16 cellular contexts compared by ENCODE assay signal in the genomic region with DNA sequence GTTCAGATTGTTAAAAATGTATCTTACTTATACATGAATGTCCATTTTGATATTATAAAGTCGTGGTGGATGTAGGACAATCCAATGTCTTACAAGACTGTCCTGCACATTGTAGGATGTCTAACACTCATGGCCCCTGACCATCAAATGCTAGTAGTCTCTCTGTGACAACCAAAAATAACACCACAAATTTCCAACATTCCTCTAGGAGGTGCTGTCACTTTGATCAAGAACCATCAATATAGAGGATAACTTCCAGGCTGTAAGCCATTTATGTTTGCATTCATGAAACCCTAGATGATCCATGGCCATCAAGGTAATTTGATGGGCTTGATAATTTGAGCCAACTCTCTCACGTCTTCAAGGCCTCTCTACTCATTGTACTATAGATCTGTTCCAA. TPM values are rescaled to one million over a fixed set of nuclear protein-coding genes. Genes with fewer than 3 reads are reported as not detected.
DNase-seq lines count a peak whose midpoint lies in the region; ATAC-seq, FAIRE-seq and TF ChIP-seq lines count a peak whose summit lies in the region.
"Had no signal": no experiment of that assay in that cellular context is flagged by ENCODE, and none has a peak within 500 bp of the region (broad histone marks: within the 10 kb centered on the region; RNA-seq: fewer than 3 reads in every experiment).

No MANE protein-coding gene starts in this region.

- CTCF ChIA-PET in HepG2 (lab: Yijun Ruan, JAX; ENCODE audit: low intra/inter-chr PET ratio, low total read pairs): no interaction called here
- CTCF ChIA-PET in H1 (lab: Charles Lee; ENCODE audit: partially characterized antibody): interaction anchor here (0.8 to 3.2 kb wide), 9 partner anchors 10 to 125 kb away, joined by 3 to 13 read pairs (median 3); no protein-coding TSS in a partner anchor
- CTCF ChIA-PET in activated CD4-positive, alpha-beta memory T cell treated with anti-CD3 and anti-CD28 coated beads, Interleukin-2, amount 10 ng/mL, durations not matched to agents 7 days and 5 days (lab: Charles Lee): interaction anchor here (1.0 to 2.6 kb wide), 2 partner anchors 24 to 125 kb away, joined by 4 to 8 read pairs; no protein-coding TSS in a partner anchor

- H2AK5ac ChIP-seq in H1 (ENCODE audit: low read depth, low read length): no peak overlapping the region

- no peaks in the 10 kb centered on the region for H4K20me1 ChIP-seq in HepG2 (ENCODE audit: insufficient read depth, low read length)
- H4K20me1 ChIP-seq in H1 (replicated peaks in 1 of 2; ENCODE audit: control insufficient read depth in 1 of 2, insufficient read depth in 2 of 2, low read length in 2 of 2): no peaks in the 10 kb centered on the region

- H3K18ac ChIP-seq in H1 (ENCODE audit: extremely low read depth, low read length): no peak overlapping the region

- H2BK5ac ChIP-seq in H1 (ENCODE audit: low read depth, low read length): no peak overlapping the region

- no peak overlapping the region for H2BK20ac ChIP-seq in H1 (ENCODE audit: low read length)

- H3K4me3 ChIP-seq in HepG2 (replicated peaks in 1 of 3; ENCODE audit: insufficient read depth in 1 of 3, low read depth in 2 of 3, low read length in 3 of 3): no peak overlapping the region
- no peak overlapping the region for H3K4me3 ChIP-seq in right lobe of liver
- H3K4me3 ChIP-seq in H1 (ENCODE audit: extremely low read depth in 1 of 4, insufficient read depth in 2 of 4, low read depth in 3 of 4, low read length in 4 of 4): no peak overlapping the region
- H3K4me3 ChIP-seq: PC-9, SK-N-MC had no signal

- H3K9me3 ChIP-seq in HepG2 (ENCODE audit: low read length) (no peaks in the 10 kb centered on the region), right lobe of liver (no peaks in the 10 kb centered on the region), H1 (ENCODE audit: insufficient read depth in 2 of 2, low read depth in 1 of 2, low read length in 1 of 2) (no peaks in the 10 kb centered on the region)

- no peak overlapping the region for H2BK120ac ChIP-seq in H1 (replicated peaks; ENCODE audit: low read depth, low read length)

- TF ChIP-seq RAD21 in HepG2 (CRISPR knock-in tag; IDR thresholded peaks at IDR 0.05) (no peak), H1 (IDR thresholded peaks at IDR 0.05 in 1 of 2, conservative IDR thresholded peaks at IDR 0.05 in 1 of 2; ENCODE audit: low read depth in 2 of 2, low read length in 2 of 2) (peak; percentile 20 to 43; a peak in 3 of 4 replicates)

- H3K36me3 ChIP-seq in HepG2 (replicated peaks in 1 of 2; ENCODE audit: control insufficient read depth in 1 of 2, insufficient read depth in 2 of 2, low read length in 2 of 2) (no peaks in the 10 kb centered on the region), right lobe of liver (no peaks in the 10 kb centered on the region), H1 (ENCODE audit: control insufficient read depth in 2 of 4, insufficient read depth in 4 of 4, low read length in 3 of 4) (no peaks in the 10 kb centered on the region)

- no peak overlapping the region for H3K4ac ChIP-seq in H1 (replicated peaks; ENCODE audit: insufficient read length, low read depth, low read length)

- H3K79me2 ChIP-seq in HepG2 (ENCODE audit: insufficient read depth, low read length) (no peaks in the 10 kb centered on the region), H1 (ENCODE audit: control insufficient read depth in 1 of 2, insufficient read depth in 2 of 2, low read length in 2 of 2) (no peaks in the 10 kb centered on the region)

- BruUV-seq in HepG2 (replicated peaks; lab: Mats Ljungman, UMichigan): no TSS peak

- no peak overlapping the region for H3K4me2 ChIP-seq in HepG2 (ENCODE audit: low read depth, low read length)
- no peak overlapping the region for H3K4me2 ChIP-seq in H1 (ENCODE audit: insufficient read depth in 1 of 2, low read depth in 2 of 2, low read length in 2 of 2)
- H3K4me2 ChIP-seq: PC-9 had no signal

- H4K8ac ChIP-seq in H1 (ENCODE audit: extremely low read depth, insufficient read depth, low read length): no peak overlapping the region

- H3K4me1 Mint-ChIP-seq in HFFc6 (ENCODE audit: low read depth): peaks cover 30% of the 10 kb centered on the region
- peaks cover 4% of the 10 kb centered on the region for H3K4me1 Mint-ChIP-seq in activated CD4-positive, alpha-beta memory T cell treated with anti-CD3 and anti-CD28 coated beads, Interleukin-2, amount 10 ng/mL, durations not matched to agents 7 days and 5 days
- no peaks in the 10 kb centered on the region for H3K4me1 Mint-ChIP-seq in immature natural killer cell
- H3K4me1 Mint-ChIP-seq: CD8-positive, alpha-beta memory T cell had no signal

- POLR2A ChIA-PET in HepG2 (lab: Yijun Ruan, JAX): no interaction called here
- POLR2A ChIA-PET in H1 (lab: Charles Lee; ENCODE audit: partially characterized antibody): no interaction called here
- POLR2A ChIA-PET in activated CD4-positive, alpha-beta memory T cell treated with anti-CD3 and anti-CD28 coated beads, Interleukin-2, amount 10 ng/mL, durations not matched to agents 7 days and 5 days (lab: Charles Lee): no interaction called here

- no peak overlapping the region for H3K27ac ChIP-seq in HepG2 (ENCODE audit: extremely low read length, insufficient read depth, low read length)
- H3K27ac ChIP-seq in right lobe of liver: no peak overlapping the region
- no peak overlapping the region for H3K27ac ChIP-seq in H1 (ENCODE audit: low read depth, low read length)
- H3K27ac ChIP-seq: PC-9, SK-N-MC had no signal

- no peak for TF ChIP-seq EP300 in HepG2 (IDR thresholded peaks at IDR 0.05; ENCODE audit: low read depth in 2 of 2, low read length in 2 of 2)
- no peak for TF ChIP-seq EP300 in HepG2 (CRISPR knock-in tag; IDR thresholded peaks at IDR 0.05; ENCODE audit: borderline replicate concordance)
- no peak for TF ChIP-seq EP300 in H1 (IDR thresholded peaks at IDR 0.05; ENCODE audit: borderline replicate concordance in 1 of 2, low read depth in 2 of 2, low read length in 2 of 2)

- H3K9me3 Mint-ChIP-seq in HFFc6 (no peaks in the 10 kb centered on the region), immature natural killer cell (no peaks in the 10 kb centered on the region)
- H3K9me3 Mint-ChIP-seq in activated CD4-positive, alpha-beta memory T cell treated with anti-CD3 and anti-CD28 coated beads, Interleukin-2, amount 10 ng/mL, durations not matched to agents 7 days and 5 days: peaks cover 3% of the 10 kb centered on the region
- H3K9me3 Mint-ChIP-seq: CD8-positive, alpha-beta memory T cell had no signal

- no peak overlapping the region for H3K14ac ChIP-seq in H1 (ENCODE audit: insufficient read length)

- H2AFZ ChIP-seq in HepG2 (ENCODE audit: low read length): no peak overlapping the region
- no peak overlapping the region for H2AFZ ChIP-seq in H1 (ENCODE audit: low read length)
- H2AFZ ChIP-seq: PC-9 had no signal

- TF ChIP-seq POLR2A in HepG2 (IDR thresholded peaks at IDR 0.05; ENCODE audit: insufficient read depth in 1 of 2, low read depth in 2 of 2, low read length in 2 of 2) (no peak), right lobe of liver (IDR thresholded peaks at IDR 0.05) (no peak), H1 (IDR thresholded peaks at IDR 0.05; ENCODE audit: control extremely low read depth in 1 of 2, low read depth in 2 of 2, low read length in 2 of 2) (no peak)

- ATAC-seq in HepG2 (no peak; the same call in 2 of the 3 replicates), right lobe of liver (no peak)

- H2BK12ac ChIP-seq in H1 (ENCODE audit: low read depth, low read length): no peak overlapping the region

- H3K56ac ChIP-seq in H1 (replicated peaks; ENCODE audit: insufficient read length, low read depth, low read length): no peak overlapping the region

- H3K36me3 Mint-ChIP-seq in HFFc6 (ENCODE audit: low read depth): no peaks in the 10 kb centered on the region
- H3K36me3 Mint-ChIP-seq in activated CD4-positive, alpha-beta memory T cell treated with anti-CD3 and anti-CD28 coated beads, Interleukin-2, amount 10 ng/mL, durations not matched to agents 7 days and 5 days (ENCODE audit: low read depth): no peaks in the 10 kb centered on the region
- no peaks in the 10 kb centered on the region for H3K36me3 Mint-ChIP-seq in immature natural killer cell
- H3K36me3 Mint-ChIP-seq: CD8-positive, alpha-beta memory T cell had no signal

- H3K23ac ChIP-seq in H1 (ENCODE audit: insufficient read length): no peak overlapping the region

- FAIRE-seq in HepG2 (lab: Jason Lieb, UNC) (no peak), H1 (lab: Jason Lieb, UNC) (no peak)
- FAIRE-seq: GM18507 had no signal

- H3K4me1 ChIP-seq in HepG2 (ENCODE audit: insufficient read depth, low read length) (no peaks in the 10 kb centered on the region), right lobe of liver (no peaks in the 10 kb centered on the region), H1 (replicated peaks in 1 of 4; ENCODE audit: control insufficient read depth in 3 of 4, insufficient read depth in 4 of 4, low read length in 3 of 4) (no peaks in the 10 kb centered on the region)

- no peaks in the 10 kb centered on the region for H3K23me2 ChIP-seq in H1 (ENCODE audit: low read depth, low read length)

- H3K27ac Mint-ChIP-seq in HFFc6 (no peak overlapping the region), immature natural killer cell (no peak overlapping the region)
- H3K27ac Mint-ChIP-seq in activated CD4-positive, alpha-beta memory T cell treated with anti-CD3 and anti-CD28 coated beads, Interleukin-2, amount 10 ng/mL, durations not matched to agents 7 days and 5 days: no peak overlapping the region
- H3K27ac Mint-ChIP-seq: CD8-positive, alpha-beta memory T cell had no signal

- no peaks in the 10 kb centered on the region for H3K27me3 Mint-ChIP-seq in HFFc6 (ENCODE audit: insufficient read depth)
- H3K27me3 Mint-ChIP-seq in activated CD4-positive, alpha-beta memory T cell treated with anti-CD3 and anti-CD28 coated beads, Interleukin-2, amount 10 ng/mL, durations not matched to agents 7 days and 5 days: no peaks in the 10 kb centered on the region
- H3K27me3 Mint-ChIP-seq in immature natural killer cell (ENCODE audit: low read depth in 3 of 3): no peaks in the 10 kb centered on the region
- H3K27me3 Mint-ChIP-seq: CD8-positive, alpha-beta memory T cell had no signal

- DNase-seq in HepG2 (ENCODE audit: low spot score) (no peak), right lobe of liver (no peak), HFFc6 (no peak), H1 (ENCODE audit: low read depth in 1 of 2, low spot score in 2 of 2) (no peak), immature natural killer cell (no peak)
- no peak for DNase-seq in activated CD4-positive, alpha-beta memory T cell treated with anti-CD3 and anti-CD28 coated beads, Interleukin-2, amount 10 ng/mL, durations not matched to agents 7 days and 5 days
- DNase-seq in stimulated activated CD4-positive, alpha-beta T cell treated with anti-CD3 and anti-CD28 coated beads, Interleukin-12 subunit alpha, Interleukin-12 subunit beta, amount 100 ng/mL, for 4 hours: no peak
- DNase-seq: CD8-positive, alpha-beta memory T cell; HCEC 1CT; NCI-H1105 treated with DMSO at 0.1 percent for 48 hours; NCI-H187 treated with DMSO at 0.1 percent for 48 hours; NCI-H510A treated with DMSO at 0.1 percent for 48 hours; NK-92 treated with Interleukin-12 subunit alpha and Interleukin-12 subunit beta, amount 100 ng/mL, for 24 hours; PC-9 had no signal

- intact Hi-C loops in HepG2 (cut with micrococcal nuclease; ENCODE audit: unreplicated experiment) (no loop called here), right lobe of liver (cut with DNase I) (no loop called here)

- no peak; the same call in 1 of the 2 replicates for TF ChIP-seq CTCF in HepG2 (CRISPR knock-in tag; IDR thresholded peaks at IDR 0.05)
- no peak for TF ChIP-seq CTCF in right lobe of liver (IDR thresholded peaks at IDR 0.05)
- peak; percentile 35; the same call in 1 of the 2 replicates for TF ChIP-seq CTCF in HFFc6 (IDR thresholded peaks at IDR 0.05)
- peak in 1 of 3 experiments; percentile 26; a peak in 2 of 4 replicates for TF ChIP-seq CTCF in H1 (IDR thresholded peaks at IDR 0.05; ENCODE audit: control extremely low read depth in 1 of 3, insufficient read depth in 1 of 3, low read depth in 1 of 3, low read length in 3 of 3)

- 23% methylated on average over 2 of the region's 2 CpGs for WGBS in HepG2 (ENCODE audit: low lambda C conversion rate)
- 82% methylated on average over 2 of the region's 2 CpGs for WGBS in right lobe of liver (ENCODE audit: insufficient coverage, low coverage, low lambda C conversion rate, missing lambda C conversion rate)
- WGBS in H1 (ENCODE audit: extremely low coverage in 1 of 2, insufficient coverage in 1 of 2, insufficient read length in 1 of 2, insufficient replicate concordance in 2 of 2, low coverage in 1 of 2, low lambda C conversion rate in 2 of 2, missing lambda C conversion rate in 1 of 2), 2 experiments: 78% methylated on average over 2 of the region's 2 CpGs; no CpG with 5 or more reads in 1 of the 2 experiments

- in situ Hi-C loops in HepG2 (cut with HindIII; ENCODE audit: extremely low pct_ligation_motif_present, low pct_unique_long_range_greater_than_20kb): no loop called here

- no peak overlapping the region for H4K91ac ChIP-seq in H1 (replicated peaks; ENCODE audit: insufficient read length, low read length)

- H3K27me3 ChIP-seq in HepG2 (ENCODE audit: control insufficient read depth in 1 of 2, insufficient read depth in 2 of 2, low read length in 2 of 2): peaks cover 2 to 3% of the 10 kb centered on the region in 2 experiments; a peak in 2 of 5 replicates
- H3K27me3 ChIP-seq in right lobe of liver: no peaks in the 10 kb centered on the region
- H3K27me3 ChIP-seq in H1 (replicated peaks in 1 of 4; ENCODE audit: control insufficient read depth in 3 of 4, extremely low read depth in 1 of 4, insufficient read depth in 3 of 4, low read length in 3 of 4): no peaks in the 10 kb centered on the region

- H3K79me1 ChIP-seq in H1 (ENCODE audit: low read depth, low read length): no peaks in the 10 kb centered on the region

- H3K4me3 Mint-ChIP-seq in HFFc6 (no peak overlapping the region), immature natural killer cell (no peak overlapping the region)
- no peak overlapping the region for H3K4me3 Mint-ChIP-seq in activated CD4-positive, alpha-beta memory T cell treated with anti-CD3 and anti-CD28 coated beads, Interleukin-2, amount 10 ng/mL, durations not matched to agents 7 days and 5 days
- H3K4me3 Mint-ChIP-seq: CD8-positive, alpha-beta memory T cell had no signal

- H3K9ac ChIP-seq in HepG2 (ENCODE audit: insufficient read depth, low read depth, low read length): no peak overlapping the region
- H3K9ac ChIP-seq in H1 (replicated peaks in 1 of 4; ENCODE audit: extremely low read depth in 1 of 4, low read depth in 3 of 4, low read length in 3 of 4): no peak overlapping the region

- H4K5ac ChIP-seq in H1 (ENCODE audit: insufficient read length, low read depth, low read length): no peak overlapping the region

- no peak overlapping the region for H2BK15ac ChIP-seq in H1 (ENCODE audit: low read length)

RNA-seq across cellular contexts. Expression of a gene that starts 20.5 kb away (rescaled TPM):
- 89.0 and 139 TPM in 2 replicates for total RNA-seq in HepG2 (2016; rRNA removed; fragmentation: Illumina TruSeq; extraction: Trizol)
- total RNA-seq in HepG2 (2016; cell fraction: cytosol; rRNA removed; fragmentation: Illumina TruSeq; extraction: Trizol; ENCODE audit: low read depth): 22.0 and 24.1 TPM in 2 replicates
- total RNA-seq in HepG2 (2016; cell fraction: insoluble cytoplasmic fraction; rRNA removed; fragmentation: Illumina TruSeq; extraction: Trizol): 87.3 and 135 TPM in 2 replicates
- 38.7 and 46.1 TPM in 2 replicates for total RNA-seq in HepG2 (2016; cell fraction: membrane; rRNA removed; fragmentation: Illumina TruSeq; extraction: Trizol)
- total RNA-seq in HepG2 (2016; cell fraction: nucleus; rRNA removed; fragmentation: Illumina TruSeq; extraction: Trizol): 78.3 and 83.8 TPM in 2 replicates
- polyA plus RNA-seq in HepG2 (2011; rRNA removed): 77.1 and 92.8 TPM in 2 replicates
- polyA plus RNA-seq in HepG2 (2011; cell fraction: cytosol; rRNA removed): 59.0 and 61.6 TPM in 2 replicates
- 51.2 and 56.7 TPM in 2 replicates for polyA plus RNA-seq in HepG2 (2011; cell fraction: nucleus; rRNA removed)
- polyA plus RNA-seq in HepG2 (2012): 42.8 and 59.8 TPM in 2 replicates
- 4.2 and 5.3 TPM in 2 replicates for polyA plus RNA-seq in HepG2 (2016; cell fraction: cytosol; fragmentation: Illumina TruSeq; extraction: Trizol; ENCODE audit: low read depth)
- 105 and 109 TPM in 2 replicates for polyA plus RNA-seq in HepG2 (2016; cell fraction: insoluble cytoplasmic fraction; fragmentation: Illumina TruSeq; extraction: Trizol; ENCODE audit: low read depth)
- polyA plus RNA-seq in HepG2 (2016; cell fraction: membrane; fragmentation: Illumina TruSeq; extraction: Trizol; ENCODE audit: low read depth): 14.8 and 18.1 TPM in 2 replicates
- 89.8 and 90.3 TPM in 2 replicates for polyA plus RNA-seq in HepG2 (2016; cell fraction: nucleus; fragmentation: Illumina TruSeq; extraction: Trizol; ENCODE audit: insufficient read depth, low read depth)
- polyA minus RNA-seq in HepG2 (2011; rRNA and poly(A)+ RNA removed; ENCODE audit: low replicate concordance): 293 and 343 TPM in 2 replicates
- 57.4 and 58.9 TPM in 2 replicates for polyA minus RNA-seq in HepG2 (2011; cell fraction: cytosol; rRNA and poly(A)+ RNA removed)
- 77.6 and 92.6 TPM in 2 replicates for polyA minus RNA-seq in HepG2 (2011; cell fraction: nucleus; rRNA and poly(A)+ RNA removed)
- total RNA-seq in right lobe of liver: 10 to 100 TPM; 19.8 to 36.8 (median 25.8) TPM
- 10 to 100 TPM; 69.3 to 79.0 (median 75.9) TPM for total RNA-seq in HFFc6 (2021; fragmentation: NEBNext Ultra II Directional; extraction: Animal tissue kit (Norgen Biotek cat#: 25700))
- total RNA-seq in H1 (2021; fragmentation: NEBNext Ultra II Directional; extraction: Animal tissue kit (Norgen Biotek cat#: 25700)): 66.2 and 68.8 TPM in 2 replicates
- polyA plus RNA-seq in H1 (2011; rRNA removed): 85.6 and 92.7 TPM in 2 replicates
- 65.6 TPM for polyA plus RNA-seq in H1 (2011; cell fraction: cytosol; rRNA removed)
- 153 TPM for polyA plus RNA-seq in H1 (2011; cell fraction: nucleus; rRNA removed)
- polyA plus RNA-seq in H1 (2012, experiment 1 of 2): 32.8 to 53.6 TPM (median 40.0 TPM) in 4 replicates
- polyA plus RNA-seq in H1 (2012, experiment 2 of 2): 3.5 TPM
- polyA plus RNA-seq in H1 (2013, experiment 1 of 2): 49.9 TPM
- 51.6 TPM for polyA plus RNA-seq in H1 (2013, experiment 2 of 2)
- polyA minus RNA-seq in H1 (2011; rRNA and poly(A)+ RNA removed): 317 and 380 TPM in 2 replicates
- polyA minus RNA-seq in H1 (2011; cell fraction: cytosol; rRNA and poly(A)+ RNA removed): 67.5 TPM
- polyA minus RNA-seq in H1 (2011; cell fraction: nucleus; rRNA and poly(A)+ RNA removed): 193 TPM
- 10 to 100 TPM; 44.8 to 45.1 TPM for total RNA-seq in activated CD4-positive, alpha-beta memory T cell treated with anti-CD3 and anti-CD28 coated beads, Interleukin-2, amount 10 ng/mL, durations not matched to agents 7 days and 5 days
- polyA plus RNA-seq in immature natural killer cell: 10 to 100 TPM; 63.1 to 90.6 (median 66.2) TPM
